In genomic region chr17:45992175-45992574, GRCh38 we compare ENCODE assay signal across 32 cellular contexts. TPM values are rescaled to one million over a fixed set of nuclear protein-coding genes. Genes with fewer than 3 reads are reported as not detected.
"Had no signal": no experiment of that assay in that cellular context is flagged by ENCODE, and none has a peak within 500 bp of the region (broad histone marks: within the 10 kb centered on the region; RNA-seq: fewer than 3 reads in every experiment).

No MANE protein-coding gene starts in this region.

- H3K4me3 ChIP-seq: gastroesophageal sphincter, heart right ventricle, lower lobe of right lung, neural progenitor cell, ovary, psoas muscle, suprapubic skin, transverse colon, upper lobe of right lung, uterus had no signal

- DNase-seq: cerebellar nuclear complex; effector CD8-positive, alpha-beta T cell; foreskin keratinocyte; glutamatergic neuron; heart right ventricle; left ventricle myocardium superior; lower lobe of right lung; mesenchymal stem cell; naive thymus-derived CD4-positive, alpha-beta T cell; ovary; psoas muscle; right cardiac atrium; stimulated activated CD4-positive, alpha-beta T cell treated with anti-CD3 and anti-CD28 coated beads, Interleukin-15, amount 100 ng/mL, for 24 hours; stimulated activated CD4-positive, alpha-beta T cell treated with anti-CD3 and anti-CD28 coated beads, Interleukin-4, amount 100 ng/mL, for 1 hour; stimulated activated CD8-positive, alpha-beta memory T cell treated with anti-CD3 and anti-CD28 coated beads, Interleukin-4, amount 100 ng/mL, for 48 hours; stimulated activated naive CD4-positive, alpha-beta T cell; stimulated activated naive CD8-positive, alpha-beta T cell treated with anti-CD3 and anti-CD28 coated beads, Interleukin-15, amount 100 ng/mL, for 72 hours; transverse colon; upper lobe of right lung; uterus had no signal

- H3K27me3 ChIP-seq: gastroesophageal sphincter, heart right ventricle, neural progenitor cell, ovary, suprapubic skin, transverse colon, upper lobe of right lung, uterus had no signal

- H3K27ac ChIP-seq: epithelial cell of prostate, foreskin keratinocyte, gastroesophageal sphincter, heart right ventricle, lower lobe of right lung, neural progenitor cell, ovary, psoas muscle, suprapubic skin, transverse colon, upper lobe of right lung, uterus had no signal

- H3K4me2 ChIP-seq: neural progenitor cell had no signal

- H3K9me3 ChIP-seq: gastroesophageal sphincter, heart right ventricle, lower lobe of right lung, ovary, psoas muscle, suprapubic skin, transverse colon, upper lobe of right lung, uterus had no signal

- H3K36me3 ChIP-seq: gastroesophageal sphincter, heart right ventricle, lower lobe of right lung, neural progenitor cell, ovary, suprapubic skin, transverse colon, upper lobe of right lung, uterus had no signal

- ATAC-seq: esophagus mucosa; foreskin keratinocyte; gastroesophageal sphincter; heart right ventricle; left ventricle myocardium superior; lower lobe of right lung; naive thymus-derived CD4-positive, alpha-beta T cell; right cardiac atrium; stimulated activated naive CD8-positive, alpha-beta T cell treated with anti-CD3 and anti-CD28 coated beads, Interleukin-15, amount 100 ng/mL, for 72 hours; upper lobe of right lung had no signal

- H3K9ac ChIP-seq: neural progenitor cell had no signal

- H2AFZ ChIP-seq: neural progenitor cell had no signal

- H3K4me1 ChIP-seq: foreskin keratinocyte, gastroesophageal sphincter, heart right ventricle, lower lobe of right lung, psoas muscle, suprapubic skin, transverse colon, upper lobe of right lung, uterus had no signal

RNA-seq across cellular contexts. Expression of gene STH, which starts 6.9 kb away (rescaled TPM):
- total RNA-seq: endodermal cell; esophagus mucosa; fibroblast of lung; foreskin keratinocyte; gastroesophageal sphincter; heart right ventricle; left ventricle myocardium superior; lower lobe of right lung; mesothelial cell of epicardium; mucosa of gallbladder; naive thymus-derived CD4-positive, alpha-beta T cell; ovary; renal cortical epithelial cell; right cardiac atrium; suprapubic skin; transverse colon; upper lobe of right lung; uterus had no signal
- polyA plus RNA-seq: fibroblast of lung; foreskin keratinocyte; heart right ventricle; naive thymus-derived CD4-positive, alpha-beta T cell; ovary; right cardiac atrium; small intestine; thymus had no signal
